8 cellular contexts compared by ENCODE assay signal in the genomic region with DNA sequence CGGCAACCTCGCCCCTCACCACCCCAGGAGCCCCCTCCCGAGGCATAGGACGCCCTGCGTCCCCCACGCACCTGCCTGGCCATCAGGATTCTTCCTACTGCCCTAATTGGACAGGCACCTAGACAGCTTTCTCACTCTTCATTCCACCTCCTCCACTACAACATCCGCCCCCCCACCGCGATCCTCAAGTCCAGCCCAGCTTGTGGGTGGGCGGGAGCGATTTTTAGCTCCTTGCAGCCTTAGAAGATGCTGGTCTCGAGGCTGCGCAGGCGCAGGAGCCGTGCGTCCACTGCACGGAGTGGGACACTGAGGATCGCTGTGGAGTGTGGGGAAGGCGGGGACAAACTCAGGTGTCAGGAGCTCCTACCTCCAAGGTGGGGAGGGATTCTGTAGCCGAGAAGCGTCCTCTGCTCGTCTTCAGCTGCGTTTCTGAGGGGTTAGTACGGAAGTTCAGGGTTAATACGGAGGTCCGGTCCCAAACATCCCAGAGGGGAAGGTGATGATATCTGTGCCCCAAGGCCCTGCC.
A peak's percentile ranks its signal among the peaks of the same experiment; 100 is the strongest.
DNase-seq lines count a peak whose midpoint lies in the region; ATAC-seq and TF ChIP-seq lines count a peak whose summit lies in the region.

A gene (minus strand): TSS at position 162 of the 526 bp plus-strand sequence. CDS start 4,600 bp downstream, outside the sequence.

- no peak within 1 kb of the TSS for H3K27ac ChIP-seq in RWPE2 (ENCODE audit: poor library complexity, severe bottlenecking)

- H3K36me3 Mint-ChIP-seq in T-helper 2 cell treated with Interferon-gamma antibody and Interleukin-4, amounts not matched to agents 5 μg/mL and 100 μg/mL, for 36 hours (ENCODE audit: low read depth): no peaks in the 10 kb centered on the region
- no peaks in the 10 kb centered on the region for H3K36me3 Mint-ChIP-seq in stimulated activated memory B cell treated with anti-CD40 and anti-IgM and Interleukin-4, amounts not matched to agents 10 μg/mL and 1 μg/mL and 100 μg/mL, for 72 hours

- H3K4me3 Mint-ChIP-seq in T-helper 2 cell treated with Interferon-gamma antibody and Interleukin-4, amounts not matched to agents 5 μg/mL and 100 μg/mL, for 36 hours: peak within 1 kb of the TSS; percentile 63
- peak within 1 kb of the TSS; percentile 52 for H3K4me3 Mint-ChIP-seq in stimulated activated memory B cell treated with anti-CD40 and anti-IgM and Interleukin-4, amounts not matched to agents 10 μg/mL and 1 μg/mL and 100 μg/mL, for 72 hours

- H3K27me3 Mint-ChIP-seq in T-helper 2 cell treated with Interferon-gamma antibody and Interleukin-4, amounts not matched to agents 5 μg/mL and 100 μg/mL, for 36 hours (ENCODE audit: low read depth): peaks cover 71% of the 10 kb centered on the region
- H3K27me3 Mint-ChIP-seq in stimulated activated memory B cell treated with anti-CD40 and anti-IgM and Interleukin-4, amounts not matched to agents 10 μg/mL and 1 μg/mL and 100 μg/mL, for 72 hours: peaks cover 94% of the 10 kb centered on the region

- H3K9me3 ChIP-seq in RWPE2 (ENCODE audit: severe bottlenecking): no peaks in the 10 kb centered on the region

- H3K27ac Mint-ChIP-seq in T-helper 2 cell treated with Interferon-gamma antibody and Interleukin-4, amounts not matched to agents 5 μg/mL and 100 μg/mL, for 36 hours: peak within 1 kb of the TSS; percentile 1
- H3K27ac Mint-ChIP-seq in stimulated activated memory B cell treated with anti-CD40 and anti-IgM and Interleukin-4, amounts not matched to agents 10 μg/mL and 1 μg/mL and 100 μg/mL, for 72 hours: no peak within 1 kb of the TSS

- H3K36me3 ChIP-seq in RWPE2 (ENCODE audit: low read depth): no peaks in the 10 kb centered on the region

- H3K4me1 Mint-ChIP-seq in T-helper 2 cell treated with Interferon-gamma antibody and Interleukin-4, amounts not matched to agents 5 μg/mL and 100 μg/mL, for 36 hours (ENCODE audit: low read depth): peaks cover 23% of the 10 kb centered on the region
- peaks cover 34% of the 10 kb centered on the region for H3K4me1 Mint-ChIP-seq in stimulated activated memory B cell treated with anti-CD40 and anti-IgM and Interleukin-4, amounts not matched to agents 10 μg/mL and 1 μg/mL and 100 μg/mL, for 72 hours

- TF ChIP-seq CTCF in RWPE2 (IDR thresholded peaks at IDR 0.05; ENCODE audit: poor library complexity, severe bottlenecking) (no peak), fibroblast of pulmonary artery (IDR thresholded peaks at IDR 0.05; ENCODE audit: low read length, missing control alignments) (no peak)

- peaks cover 10% of the 10 kb centered on the region for H3K4me1 ChIP-seq in RWPE2 (ENCODE audit: insufficient read depth, poor library complexity, severe bottlenecking)

- DNase-seq in T-helper 2 cell treated with Interferon-gamma antibody and Interleukin-4, amounts not matched to agents 5 μg/mL and 100 μg/mL, for 36 hours (ENCODE audit: low spot score): no peak
- DNase-seq in T-helper 2 cell: no peak
- DNase-seq in RWPE2 (ENCODE audit: low spot score): no peak
- no peak for DNase-seq in fibroblast of pulmonary artery (ENCODE audit: low read depth)
- no peak for DNase-seq in OCI-M2 (lab: John Stamatoyannopoulos, UW; ENCODE audit: unreplicated experiment)

- ATAC-seq in RWPE2 (ENCODE audit: low read depth) (no peak), HG03095 (IDR thresholded peaks at IDR 0.05; ENCODE audit: unreplicated experiment) (no peak), HG03196 (IDR thresholded peaks at IDR 0.05; ENCODE audit: unreplicated experiment) (no peak)
- ATAC-seq in stimulated activated memory B cell treated with anti-CD40 and anti-IgM and Interleukin-4, amounts not matched to agents 10 μg/mL and 1 μg/mL and 100 μg/mL, for 72 hours: no peak

- H3K4me3 ChIP-seq in RWPE2 (ENCODE audit: severe bottlenecking) (peak within 1 kb of the TSS; percentile 47), fibroblast of pulmonary artery (replicated peaks; ENCODE audit: low read depth, low read length) (peak within 1 kb of the TSS; percentile 37)

- peaks cover 64% of the 10 kb centered on the region for H3K27me3 ChIP-seq in RWPE2 (ENCODE audit: insufficient read depth, poor library complexity, severe bottlenecking)

- no peaks in the 10 kb centered on the region for H3K9me3 Mint-ChIP-seq in T-helper 2 cell treated with Interferon-gamma antibody and Interleukin-4, amounts not matched to agents 5 μg/mL and 100 μg/mL, for 36 hours
- H3K9me3 Mint-ChIP-seq in stimulated activated memory B cell treated with anti-CD40 and anti-IgM and Interleukin-4, amounts not matched to agents 10 μg/mL and 1 μg/mL and 100 μg/mL, for 72 hours: peaks cover 4% of the 10 kb centered on the region
